In genomic region chr16:69724981-69725479, GRCh38 we compare ENCODE assay signal across 8 cellular contexts. TPM values are rescaled to one million over a fixed set of nuclear protein-coding genes. Genes with fewer than 3 reads are reported as not detected.
DNase-seq lines count a peak whose midpoint lies in the region; ATAC-seq and TF ChIP-seq lines count a peak whose summit lies in the region.

No MANE protein-coding gene starts in this region.

- no peak for TF ChIP-seq POLR2A in breast epithelium (IDR thresholded peaks at IDR 0.05)

- H3K9me3 ChIP-seq in breast epithelium: no peaks in the 10 kb centered on the region
- no peaks in the 10 kb centered on the region for H3K9me3 ChIP-seq in muscle layer of colon (ENCODE audit: low read length)

- H3K27me3 ChIP-seq in breast epithelium (no peaks in the 10 kb centered on the region), muscle layer of colon (ENCODE audit: control insufficient read depth in 1 of 2, insufficient read depth in 2 of 2, low read length in 2 of 2) (no peaks in the 10 kb centered on the region), foreskin keratinocyte (no peaks in the 10 kb centered on the region)

- intact Hi-C loops in breast epithelium (cut with DNase I; ENCODE audit: low total_unique reads): no loop called here

- H3K36me3 ChIP-seq in breast epithelium (no peaks in the 10 kb centered on the region), muscle layer of colon (ENCODE audit: insufficient read depth, low read length) (no peaks in the 10 kb centered on the region)

- no peak for ATAC-seq in foreskin keratinocyte

- peak overlapping the region; percentile 74 for H3K4me3 ChIP-seq in AG09309 (ENCODE audit: control insufficient read depth, low read depth, low read length)
- H3K4me3 ChIP-seq in breast epithelium: peak overlapping the region in 2 of 3 donors; percentile 0 to 75
- H3K4me3 ChIP-seq in muscle layer of colon (ENCODE audit: low read depth in 1 of 2, low read length in 2 of 2): no peak overlapping the region

- H3K27ac ChIP-seq in breast epithelium (peak overlapping the region; percentile 86 to 89), muscle layer of colon (ENCODE audit: low read depth, low read length) (peak overlapping the region; percentile 3), foreskin keratinocyte (no peak overlapping the region)

- no peak overlapping the region for H3K9ac ChIP-seq in muscle layer of colon (ENCODE audit: low read length)

- TF ChIP-seq CTCF in AG09309 (IDR thresholded peaks at IDR 0.05; ENCODE audit: control insufficient read depth, insufficient read depth, low read depth, low read length, missing control alignments): no peak
- TF ChIP-seq CTCF in breast epithelium (IDR thresholded peaks at IDR 0.05): no peak
- no peak for TF ChIP-seq CTCF in foreskin keratinocyte (conservative IDR thresholded peaks at IDR 0.05)

- DNase-seq in AG09309 (ENCODE audit: low read depth) (no peak), HT-29 (ENCODE audit: low spot score) (peak; percentile 48), breast epithelium (ENCODE audit: low spot score in 2 of 2) (no peak), foreskin keratinocyte (no peak), NCI-H748 treated with DMSO at 0.1 percent for 48 hours (lab: John Stamatoyannopoulos, UW) (no peak), NCI-H510A treated with DMSO at 0.1 percent for 48 hours (lab: John Stamatoyannopoulos, UW) (no peak)
- no peak for DNase-seq in stimulated activated naive CD4-positive, alpha-beta T cell treated with Interleukin-2 at 50 U/mL for 16 hours (lab: John Stamatoyannopoulos, UW)

- H3K4me1 ChIP-seq in breast epithelium: peaks cover 0 to 6% of the 10 kb centered on the region in 2 donors
- peaks cover 14% of the 10 kb centered on the region for H3K4me1 ChIP-seq in muscle layer of colon (ENCODE audit: insufficient read depth, low read length)
- H3K4me1 ChIP-seq in foreskin keratinocyte: no peaks in the 10 kb centered on the region

RNA-seq across cellular contexts. Expression of gene NQO1, which starts 1.3 kb away (rescaled TPM):
- 560 and 591 TPM in 2 replicates for total RNA-seq in HT-29 (2014; rRNA removed; shearing (Covaris generic))
- total RNA-seq in breast epithelium (100 to 1,000 TPM; 116 to 188 (median 133) TPM), foreskin keratinocyte (137 and 164 TPM in 2 replicates)
- polyA plus RNA-seq in foreskin keratinocyte: 154 and 183 TPM in 2 replicates

RNA-seq across cellular contexts. Expression of gene NOB1, which starts 29.7 kb away (rescaled TPM):
- 37.2 and 39.7 TPM in 2 replicates for total RNA-seq in HT-29 (2014; rRNA removed; shearing (Covaris generic))
- total RNA-seq in breast epithelium (10 to 100 TPM; 41.6 to 45.8 (median 41.8) TPM), foreskin keratinocyte (47.3 and 59.3 TPM in 2 replicates)
- 65.6 and 74.9 TPM in 2 replicates for polyA plus RNA-seq in foreskin keratinocyte

RNA-seq across cellular contexts. Expression of gene WWP2, which starts 37.1 kb away (rescaled TPM):
- 38.1 and 40.1 TPM in 2 replicates for total RNA-seq in HT-29 (2014; rRNA removed; shearing (Covaris generic))
- 10 to 100 TPM; 34.1 to 46.5 (median 34.7) TPM for total RNA-seq in breast epithelium
- total RNA-seq in foreskin keratinocyte: 24.3 and 26.3 TPM in 2 replicates
- polyA plus RNA-seq in foreskin keratinocyte: 12.4 and 13.1 TPM in 2 replicates

Comparison
In these comparisons a context has a peak if more than half of its experiments do, and no peak if none do; other contexts are left out.
1. H3K4me3 ChIP-seq: peak in AG09309 (single experiment) and breast epithelium (2 of 3); none in muscle layer of colon (0 of 2).